26 cellular contexts compared by ENCODE assay signal in the genomic region with DNA sequence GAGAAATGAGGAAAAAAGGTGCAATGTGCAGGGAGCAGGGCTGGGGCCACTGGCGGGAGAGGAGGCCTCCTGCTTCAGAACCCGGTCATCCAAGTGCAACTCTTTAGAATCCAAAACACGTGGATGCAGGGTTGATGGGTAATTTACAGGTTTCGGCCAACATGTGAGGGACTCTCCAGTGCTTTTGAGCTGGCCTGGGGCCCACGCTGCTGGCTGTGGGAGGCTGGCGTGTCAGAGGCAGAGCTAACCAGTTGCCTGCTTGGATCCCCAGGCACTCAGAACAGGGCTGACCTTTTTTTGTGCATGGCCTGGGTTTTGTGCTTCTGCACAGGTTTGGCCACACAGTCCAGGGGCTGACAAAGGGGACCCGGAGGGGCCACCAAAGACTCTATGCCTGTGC.
"Had no signal": no experiment of that assay in that cellular context is flagged by ENCODE, and none has a peak within 500 bp of the region (broad histone marks: within the 10 kb centered on the region; RNA-seq: fewer than 3 reads in every experiment).

No MANE protein-coding gene starts in this region.

- DNase-seq: activated B cell treated with CpG ODN at 0.5 μM for 24 hours; activated CD4-positive, alpha-beta T cell treated with anti-CD3 and anti-CD28 coated beads for 36 hours; activated CD4-positive, alpha-beta T cell treated with anti-CD3 and anti-CD28 coated beads, Interleukin-2, amount 50 U/mL, for 4 hours; activated CD8-positive, alpha-beta memory T cell treated with anti-CD3 and anti-CD28 coated beads for 24 hours; activated CD8-positive, alpha-beta memory T cell treated with anti-CD3 and anti-CD28 coated beads, Interleukin-2, amount 50 U/mL, for 4 hours; activated T-cell treated with anti-CD3 and anti-CD28 coated beads, Interleukin-2, amount 50 U/mL, for 24 hours; central memory CD4-positive, alpha-beta T cell; effector memory CD4-positive, alpha-beta T cell; esophagus squamous epithelium; gastrocnemius medialis; hippocampal formation; kidney glomerular epithelial cell; left lung; midbrain; natural killer cell; right cardiac atrium; stimulated activated CD4-positive, alpha-beta T cell treated with anti-CD3 and anti-CD28 coated beads, Interleukin-12 subunit alpha, Interleukin-12 subunit beta, amount 100 ng/mL, for 4 hours; stimulated activated CD4-positive, alpha-beta T cell treated with anti-CD3 and anti-CD28 coated beads, Interleukin-4, amount 100 ng/mL, for 4 hours; stimulated activated naive CD8-positive, alpha-beta T cell treated with anti-CD3 and anti-CD28 coated beads, Interleukin-15, Interleukin-2, amounts not matched to agents 100 U/mL and 50 U/mL, for 24 hours; substantia nigra; T-helper 9 cell; tibial artery; uterus had no signal

- H3K27ac ChIP-seq: ascending aorta, esophagus squamous epithelium, tibial artery, uterus had no signal

- ATAC-seq: activated CD4-positive, alpha-beta T cell treated with anti-CD3 and anti-CD28 coated beads for 36 hours; activated naive CD4-positive, alpha-beta T cell treated with anti-CD3 and anti-CD28 coated beads, Interleukin-2, amount 50 U/mL, for 72 hours; activated T-helper 17 cell treated with anti-CD3 and anti-CD28 coated beads, Interleukin-2, amount 50 U/mL, for 72 hours; gastrocnemius medialis; left lung; natural killer cell; stimulated activated naive CD8-positive, alpha-beta T cell treated with anti-CD3 and anti-CD28 coated beads, Interleukin-15, Interleukin-2, amounts not matched to agents 100 U/mL and 50 U/mL, for 24 hours had no signal

- H3K27me3 ChIP-seq: ascending aorta, esophagus squamous epithelium, gastrocnemius medialis, left lung, tibial artery, uterus had no signal

- H3K4me3 ChIP-seq: ascending aorta, esophagus squamous epithelium, gastrocnemius medialis, left lung, tibial artery, uterus had no signal

- H3K36me3 ChIP-seq: ascending aorta, esophagus squamous epithelium, gastrocnemius medialis, left lung, tibial artery, uterus had no signal

- H3K9me3 ChIP-seq: ascending aorta, esophagus squamous epithelium, gastrocnemius medialis, left lung, tibial artery, uterus had no signal
